In the genomic region with DNA sequence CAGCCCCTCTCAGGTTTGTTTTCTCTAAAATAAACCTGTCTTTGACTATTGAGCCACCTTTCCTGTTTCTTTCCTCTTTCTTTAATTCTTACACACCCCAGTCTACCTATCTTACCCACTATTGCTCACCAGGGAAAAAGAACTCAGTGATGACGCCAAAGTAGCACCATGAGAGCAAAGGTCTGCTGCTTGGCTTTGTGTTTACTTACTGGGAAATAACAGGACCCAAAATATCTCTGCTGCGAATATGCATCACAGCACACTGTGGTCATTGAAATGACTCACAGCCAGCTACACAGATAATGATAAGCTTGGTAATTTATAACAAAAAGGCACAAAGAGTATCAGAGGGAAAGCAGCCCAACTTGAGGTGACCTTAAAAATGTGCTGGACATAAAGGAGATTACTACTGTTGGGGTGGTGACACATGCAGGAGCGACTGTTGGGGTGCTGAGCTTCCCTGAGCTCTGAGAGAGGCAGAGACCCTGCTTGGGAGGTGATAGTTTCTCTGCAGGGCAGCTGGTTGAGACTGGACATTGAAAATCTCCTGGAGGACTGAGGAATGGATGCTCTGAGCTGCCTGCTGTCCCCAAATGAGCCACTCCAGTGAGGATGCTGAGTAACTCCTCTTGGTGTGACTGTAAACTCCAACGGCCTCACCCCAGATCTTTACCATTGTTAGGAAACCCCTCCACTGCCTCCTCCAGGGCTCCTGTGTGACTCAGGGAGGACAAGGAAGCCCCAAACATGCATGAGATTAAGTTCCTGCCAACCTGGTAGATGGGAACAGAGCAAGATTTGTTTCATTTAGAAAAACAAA, we compare ENCODE assay signal across 8 cellular contexts. TPM values are rescaled to one million over a fixed set of nuclear protein-coding genes. Genes with fewer than 3 reads are reported as not detected.
DNase-seq lines count a peak whose midpoint lies in the region; ATAC-seq and TF ChIP-seq lines count a peak whose summit lies in the region.

No MANE protein-coding gene starts in this region.

- H3K4me1 ChIP-seq in Panc1 (ENCODE audit: control insufficient read depth, insufficient read depth, low read length), result no peaks in the 10 kb centered on the region

- no peaks in the 10 kb centered on the region for H3K4me1 Mint-ChIP-seq in T-cell

- no peaks in the 10 kb centered on the region for H3K36me3 ChIP-seq in Panc1 (ENCODE audit: control insufficient read depth, insufficient read depth, low read length)

- H3K4me3 Mint-ChIP-seq in T-cell, result no peak overlapping the region

- H3K27ac Mint-ChIP-seq in T-cell, result no peak overlapping the region

- ATAC-seq in Panc1 (peak; percentile 51; the same call in 1 of the 2 replicates), T-cell (replicated peaks in 1 of 4) (no peak), GM21529 (IDR thresholded peaks at IDR 0.05; ENCODE audit: unreplicated experiment) (no peak)

- no peaks in the 10 kb centered on the region for H3K27me3 ChIP-seq in Panc1 (ENCODE audit: control insufficient read depth, insufficient read depth, low read length)

- CTCF ChIA-PET in Panc1 (lab: Charles Lee) (no interaction called here), T-cell (lab: Charles Lee) (interaction anchor here in 1 of 2 donors (0.6 kb wide), 1 partner anchor 415 kb away, joined by 6 read pairs; no protein-coding TSS in a partner anchor)

- BruUV-seq in Panc1 (replicated peaks; lab: Mats Ljungman, UMichigan), result no TSS peak

- POLR2A ChIA-PET in Panc1 (lab: Charles Lee), result interaction anchor here (0.5 to 1.0 kb wide), 2 partner anchors 14 to 15 kb away, joined by 3 to 5 read pairs; no protein-coding TSS in a partner anchor
- POLR2A ChIA-PET in T-cell (lab: Charles Lee), result interaction anchor here in 1 of 2 donors (1.0 kb wide), 1 partner anchor 26 kb away, joined by 3 read pairs; a partner anchor contains a TSS

- no peak overlapping the region for H3K4me3 ChIP-seq in Panc1 (ENCODE audit: low read depth in 2 of 2, low read length in 2 of 2)

- intact Hi-C loops in Panc1 (cut with micrococcal nuclease; ENCODE audit: unreplicated experiment), result no loop called here

- H3K27me3 Mint-ChIP-seq in T-cell, result peaks cover 0 to 7% of the 10 kb centered on the region in 2 donors

- no peak for TF ChIP-seq CTCF in Panc1 (IDR thresholded peaks at IDR 0.05)

- no peak overlapping the region for H3K27ac ChIP-seq in Panc1 (ENCODE audit: low read length)

- no peaks in the 10 kb centered on the region for H3K9me3 ChIP-seq in Panc1 (ENCODE audit: control insufficient read depth, insufficient read depth, low read depth, low read length)

- no peaks in the 10 kb centered on the region for H3K36me3 Mint-ChIP-seq in T-cell

- in situ Hi-C loops in Panc1 (cut with HindIII; ENCODE audit: low pct_unique_long_range_greater_than_20kb, low sequenced_read_pairs), result no loop called here

- H3K9me3 Mint-ChIP-seq in T-cell, result no peaks in the 10 kb centered on the region

- DNase-seq in EL (peak; percentile 85), HCEC 1CT (peak; percentile 82), Panc1 (ENCODE audit: low read depth, low spot score) (no peak), hepatic stellate cell (ENCODE audit: low spot score) (peak; percentile 94), T-cell (no peak), occipital lobe (lab: John Stamatoyannopoulos, UW) (no peak)
- no peak for DNase-seq in activated CD4-positive, CD25-positive, alpha-beta regulatory T cell (lab: John Stamatoyannopoulos, UW)

RNA-seq across cellular contexts. Expression of a gene that starts 14.5 kb away (rescaled TPM):
- 0.54 TPM for total RNA-seq in Panc1 (2021; ENCODE audit: unreplicated experiment)
- 0.81 TPM for polyA plus RNA-seq in Panc1 (2012; ENCODE audit: insufficient read length)
- total RNA-seq in T-cell, result 1 to 10 TPM; 1.2 to 2.7 (median 2.2) TPM
- total RNA-seq in occipital lobe, result 0.16 TPM

RNA-seq across cellular contexts. Expression of a gene that starts 25.9 kb away (rescaled TPM):
- 44.7 TPM for total RNA-seq in Panc1 (2021; ENCODE audit: unreplicated experiment)
- polyA plus RNA-seq in Panc1 (2012; ENCODE audit: insufficient read length), result 32.3 TPM
- 10 to 100 TPM; 43.1 to 59.4 (median 45.2) TPM for total RNA-seq in T-cell
- 29.0 TPM for total RNA-seq in occipital lobe

RNA-seq across cellular contexts. Expression of a gene that starts 26.1 kb away (rescaled TPM):
- total RNA-seq in Panc1 (2021; ENCODE audit: unreplicated experiment) (52.4 TPM), T-cell (10 to 100 TPM; 15.0 to 23.9 (median 18.1) TPM), occipital lobe (23.7 TPM)
- 37.9 TPM for polyA plus RNA-seq in Panc1 (2012; ENCODE audit: insufficient read length)

Comparison
In these comparisons a context has a peak if more than half of its experiments do, and no peak if none do; other contexts are left out.
1. DNase-seq: peak in EL (single experiment), HCEC 1CT (single experiment) and hepatic stellate cell (single experiment); none in Panc1 (single experiment), activated CD4-positive, CD25-positive, alpha-beta regulatory T cell (0 of 4), T-cell (0 of 34) and occipital lobe (single experiment).